35 cellular contexts compared by ENCODE assay signal in genomic region chr7:141244466-141244865, GRCh38.
DNase-seq lines count a peak whose midpoint lies in the region; ATAC-seq and TF ChIP-seq lines count a peak whose summit lies in the region.
"Had no signal": no experiment of that assay in that cellular context is flagged by ENCODE, and none has a peak within 500 bp of the region (broad histone marks: within the 10 kb centered on the region; RNA-seq: fewer than 3 reads in every experiment).

No MANE protein-coding gene starts in this region.

- H3K27ac ChIP-seq in neural cell (ENCODE audit: low read length) (peak overlapping the region; percentile 57), ascending aorta (no peak overlapping the region)
- H3K27ac ChIP-seq: 22Rv1; A549; BLaER1; BLaER1 treated with 17β-estradiol and CSF1 and Interleukin-3, amounts not matched to agents 10 nM and 100 nM; C4-2B had no signal

- peaks cover 17% of the 10 kb centered on the region for H3K79me2 ChIP-seq in neural cell (replicated peaks; ENCODE audit: insufficient read depth, low read length)

- no peaks in the 10 kb centered on the region for H4K20me1 ChIP-seq in neural cell (ENCODE audit: insufficient read depth)
- H4K20me1 ChIP-seq: BLaER1; BLaER1 treated with 17β-estradiol and CSF1 and Interleukin-3, amounts not matched to agents 10 nM and 100 nM had no signal

- H3K9me2 ChIP-seq in neural cell (ENCODE audit: insufficient read depth, low read length), result no peaks in the 10 kb centered on the region

- intact Hi-C loops in ascending aorta (cut with DNase I), result no loop called here

- H3K9ac ChIP-seq in neural cell (ENCODE audit: low read length), result no peak overlapping the region
- H3K9ac ChIP-seq: BLaER1; BLaER1 treated with 17β-estradiol and CSF1 and Interleukin-3, amounts not matched to agents 10 nM and 100 nM had no signal

- H2AFZ ChIP-seq in neural cell (ENCODE audit: low read depth, low read length), result no peak overlapping the region

- H3K4me1 ChIP-seq in ascending aorta, result no peaks in the 10 kb centered on the region
- H3K4me1 ChIP-seq: A549, BE2C, Caco-2 had no signal

- H3K27me3 Mint-ChIP-seq in activated CD8-positive, alpha-beta memory T cell treated with anti-CD3 and anti-CD28 coated beads, Interleukin-2, amount 10 ng/mL, durations not matched to agents 7 days and 5 days, result peaks cover 4% of the 10 kb centered on the region
- no peaks in the 10 kb centered on the region for H3K27me3 Mint-ChIP-seq in brain
- H3K27me3 Mint-ChIP-seq: CD4-positive, alpha-beta memory T cell; CD4-positive, CD25-positive, alpha-beta regulatory T cell had no signal

- H3K27me3 ChIP-seq in neural cell (ENCODE audit: insufficient read depth, low read depth, low read length) (no peaks in the 10 kb centered on the region), ascending aorta (no peaks in the 10 kb centered on the region)
- H3K27me3 ChIP-seq: BE2C; BLaER1; BLaER1 treated with 17β-estradiol and CSF1 and Interleukin-3, amounts not matched to agents 10 nM and 100 nM had no signal

- H3K36me3 ChIP-seq in neural cell (ENCODE audit: insufficient read depth, low read length) (no peaks in the 10 kb centered on the region), ascending aorta (no peaks in the 10 kb centered on the region)
- H3K36me3 ChIP-seq: BE2C; BLaER1; BLaER1 treated with 17β-estradiol and CSF1 and Interleukin-3, amounts not matched to agents 10 nM and 100 nM had no signal

- no peak for TF ChIP-seq RAD21 in neural cell (conservative IDR thresholded peaks at IDR 0.05)

- no peaks in the 10 kb centered on the region for H3K9me3 ChIP-seq in neural cell (ENCODE audit: low read length)
- no peaks in the 10 kb centered on the region for H3K9me3 ChIP-seq in ascending aorta
- H3K9me3 ChIP-seq: A549, BE2C, Caco-2 had no signal

- peak; percentile 54 for TF ChIP-seq EP300 in neural cell (conservative IDR thresholded peaks at IDR 0.05; ENCODE audit: poor library complexity, severe bottlenecking)

- TF ChIP-seq CTCF in brain (conservative IDR thresholded peaks at IDR 0.05), result no peak
- no peak for TF ChIP-seq CTCF in neural cell (IDR thresholded peaks at IDR 0.05; ENCODE audit: poor library complexity, severe bottlenecking)
- no peak for TF ChIP-seq CTCF in ascending aorta (IDR thresholded peaks at IDR 0.05)

- DNase-seq in activated CD8-positive, alpha-beta memory T cell treated with anti-CD3 and anti-CD28 coated beads, Interleukin-2, amount 10 ng/mL, durations not matched to agents 7 days and 5 days, result peak; percentile 18
- DNase-seq in activated CD8-positive, alpha-beta memory T cell treated with anti-CD3 and anti-CD28 coated beads for 24 hours, result no peak
- DNase-seq in islet precursor cell, result peak; percentile 12
- DNase-seq in ascending aorta (ENCODE audit: low spot score in 2 of 2), result no peak
- DNase-seq in midbrain (lab: John Stamatoyannopoulos, UW), result no peak
- DNase-seq: 8988T; ACHN; AML-193; BE2C; C1 segment of cervical spinal cord; Caco-2; Calu3; CD4-positive, alpha-beta memory T cell; CD4-positive, alpha-beta T cell; CD4-positive, CD25-positive, alpha-beta regulatory T cell; CD8-positive, alpha-beta memory T cell; CD8-positive, alpha-beta T cell; COR-L47; DMS 273 treated with DMSO at 0.1 percent for 48 hours; DMS153; DMS53; DMS79; DMS79 treated with DMSO at 0.1 percent for 48 hours; DND-41; EL had no signal

- no peak overlapping the region for H3K27ac Mint-ChIP-seq in activated CD8-positive, alpha-beta memory T cell treated with anti-CD3 and anti-CD28 coated beads, Interleukin-2, amount 10 ng/mL, durations not matched to agents 7 days and 5 days
- H3K27ac Mint-ChIP-seq in brain, result peak overlapping the region in 3 of 5 experiments; percentile 1 to 17 (median 3)
- H3K27ac Mint-ChIP-seq: B cell; CD14-positive monocyte; CD4-positive, alpha-beta memory T cell; CD4-positive, alpha-beta T cell; CD8-positive, alpha-beta memory T cell; CD8-positive, alpha-beta T cell had no signal

- H3K4me3 ChIP-seq in neural cell (ENCODE audit: low read length) (no peak overlapping the region), ascending aorta (no peak overlapping the region)
- H3K4me3 ChIP-seq: A549; BLaER1; BLaER1 treated with 17β-estradiol and CSF1 and Interleukin-3, amounts not matched to agents 10 nM and 100 nM had no signal

- no peaks in the 10 kb centered on the region for H3K4me1 Mint-ChIP-seq in activated CD8-positive, alpha-beta memory T cell treated with anti-CD3 and anti-CD28 coated beads, Interleukin-2, amount 10 ng/mL, durations not matched to agents 7 days and 5 days
- H3K4me1 Mint-ChIP-seq in brain, result peaks cover 19% of the 10 kb centered on the region
- H3K4me1 Mint-ChIP-seq: B cell; CD14-positive monocyte; CD4-positive, alpha-beta memory T cell; CD4-positive, CD25-positive, alpha-beta regulatory T cell; CD8-positive, alpha-beta memory T cell had no signal

- no peak overlapping the region for H3K4me2 ChIP-seq in neural cell (ENCODE audit: low read length)
- H3K4me2 ChIP-seq: A549; BLaER1; BLaER1 treated with 17β-estradiol and CSF1 and Interleukin-3, amounts not matched to agents 10 nM and 100 nM had no signal

- no peak overlapping the region for H3K4me3 Mint-ChIP-seq in activated CD8-positive, alpha-beta memory T cell treated with anti-CD3 and anti-CD28 coated beads, Interleukin-2, amount 10 ng/mL, durations not matched to agents 7 days and 5 days
- H3K4me3 Mint-ChIP-seq in brain, result no peak overlapping the region
- H3K4me3 Mint-ChIP-seq: B cell; CD14-positive monocyte; CD4-positive, alpha-beta memory T cell; CD4-positive, alpha-beta T cell; CD4-positive, CD25-positive, alpha-beta regulatory T cell; CD8-positive, alpha-beta memory T cell; CD8-positive, alpha-beta T cell had no signal

- no peaks in the 10 kb centered on the region for H3F3A ChIP-seq in neural cell (ENCODE audit: insufficient read depth, low read length, poor library complexity, severe bottlenecking)

- H3K9me3 Mint-ChIP-seq in activated CD8-positive, alpha-beta memory T cell treated with anti-CD3 and anti-CD28 coated beads, Interleukin-2, amount 10 ng/mL, durations not matched to agents 7 days and 5 days (ENCODE audit: low read depth), result no peaks in the 10 kb centered on the region
- no peaks in the 10 kb centered on the region for H3K9me3 Mint-ChIP-seq in brain
- H3K9me3 Mint-ChIP-seq: CD4-positive, alpha-beta T cell; CD8-positive, alpha-beta memory T cell had no signal

- CTCF ChIA-PET in activated CD8-positive, alpha-beta memory T cell treated with anti-CD3 and anti-CD28 coated beads, Interleukin-2, amount 10 ng/mL, durations not matched to agents 7 days and 5 days (lab: Charles Lee), result no interaction called here

- ATAC-seq in activated CD8-positive, alpha-beta memory T cell treated with anti-CD3 and anti-CD28 coated beads, Interleukin-2, amount 10 ng/mL, durations not matched to agents 7 days and 5 days, result no peak
- ATAC-seq in HG03097 (IDR thresholded peaks at IDR 0.05; ENCODE audit: low FRiP score, unreplicated experiment), result no peak
- ATAC-seq: A549; CD8-positive, alpha-beta T cell had no signal

- no peaks in the 10 kb centered on the region for H3K36me3 Mint-ChIP-seq in activated CD8-positive, alpha-beta memory T cell treated with anti-CD3 and anti-CD28 coated beads, Interleukin-2, amount 10 ng/mL, durations not matched to agents 7 days and 5 days
- H3K36me3 Mint-ChIP-seq in brain, result no peaks in the 10 kb centered on the region
- H3K36me3 Mint-ChIP-seq: CD14-positive monocyte; CD4-positive, alpha-beta memory T cell; CD4-positive, CD25-positive, alpha-beta regulatory T cell; CD8-positive, alpha-beta T cell had no signal

TF ChIP-seq in neural cell, 6 proteins besides CTCF, POLR2A, EP300 and RAD21:
- TF ChIP-seq EZH2 (IDR thresholded peaks at IDR 0.05; ENCODE audit: borderline replicate concordance, insufficient read depth, low read length, poor library complexity, severe bottlenecking) (no peak), POLR2AphosphoS5 (IDR thresholded peaks at IDR 0.05) (peak; percentile 53)

Comparison
In these comparisons a context has a peak if more than half of its experiments do, and no peak if none do; other contexts are left out.
1. DNase-seq: peak in activated CD8-positive, alpha-beta memory T cell treated with anti-CD3 and anti-CD28 coated beads, Interleukin-2, amount 10 ng/mL, durations not matched to agents 7 days and 5 days (single experiment) and islet precursor cell (single experiment); none in activated CD8-positive, alpha-beta memory T cell treated with anti-CD3 and anti-CD28 coated beads for 24 hours (single experiment), ascending aorta (0 of 2) and midbrain (single experiment).